In the genomic region with DNA sequence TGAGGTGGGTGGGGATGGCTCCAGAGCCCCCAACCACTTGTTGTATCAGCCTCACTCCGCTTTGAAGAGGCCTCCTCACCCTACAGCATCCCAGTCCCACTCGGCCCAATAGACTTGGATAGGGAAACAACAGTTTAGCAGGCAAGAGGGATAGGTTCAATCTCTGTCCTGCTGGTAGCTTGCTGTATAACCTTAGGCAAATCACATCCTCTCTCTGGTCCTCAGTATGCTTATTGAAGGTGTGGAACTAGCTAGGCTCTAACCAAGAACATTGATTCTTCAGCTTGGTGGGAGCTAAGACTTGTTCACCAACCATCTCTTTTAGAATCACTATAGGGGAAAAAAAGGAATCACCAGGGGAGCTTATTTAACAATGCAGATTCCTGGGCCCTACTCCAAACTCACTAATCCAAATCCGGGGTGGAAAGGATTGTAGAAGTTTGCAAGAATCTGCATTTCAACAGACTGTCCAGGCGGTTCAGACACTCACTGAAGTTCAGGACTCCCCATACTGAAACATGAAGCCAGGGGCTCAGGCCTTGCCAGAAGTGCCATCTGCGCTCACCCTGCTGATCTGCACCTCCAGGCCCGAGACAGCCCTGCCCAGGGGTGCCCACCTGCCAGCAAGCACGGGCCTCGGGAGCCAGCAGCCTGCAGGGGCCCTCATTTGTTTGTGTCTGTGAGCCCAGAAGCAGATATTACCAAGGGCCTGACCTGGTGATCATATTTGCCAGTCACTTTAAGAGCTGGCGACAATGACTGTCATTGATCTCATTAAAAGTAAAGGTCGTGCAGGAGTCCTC, we compare ENCODE assay signal across 18 cellular contexts.
"Had no signal": no experiment of that assay in that cellular context is flagged by ENCODE, and none has a peak within 500 bp of the region (broad histone marks: within the 10 kb centered on the region; RNA-seq: fewer than 3 reads in every experiment).

No MANE protein-coding gene starts in this region.

- H3K27me3 Mint-ChIP-seq: activated CD4-positive, alpha-beta memory T cell treated with anti-CD3 and anti-CD28 coated beads, Interleukin-2, amount 10 ng/mL, durations not matched to agents 7 days and 5 days; activated CD4-positive, alpha-beta T cell treated with anti-CD3 and anti-CD28 coated beads for 36 hours; activated CD8-positive, alpha-beta memory T cell treated with anti-CD3 and anti-CD28 coated beads, Interleukin-2, amount 10 ng/mL, durations not matched to agents 7 days and 5 days; activated T-helper 17 cell treated with anti-CD3 and anti-CD28 coated beads, Interleukin-2, amount 50 U/mL, for 72 hours; effector memory CD8-positive, alpha-beta T cell; naive thymus-derived CD4-positive, alpha-beta T cell had no signal

- H3K27ac Mint-ChIP-seq: activated CD4-positive, alpha-beta memory T cell treated with anti-CD3 and anti-CD28 coated beads, Interleukin-2, amount 10 ng/mL, durations not matched to agents 7 days and 5 days; activated CD4-positive, alpha-beta T cell treated with anti-CD3 and anti-CD28 coated beads for 36 hours; activated CD8-positive, alpha-beta memory T cell treated with anti-CD3 and anti-CD28 coated beads, Interleukin-2, amount 10 ng/mL, durations not matched to agents 7 days and 5 days; activated T-helper 17 cell treated with anti-CD3 and anti-CD28 coated beads, Interleukin-2, amount 50 U/mL, for 72 hours; effector memory CD8-positive, alpha-beta T cell; neural progenitor cell; stimulated activated effector memory CD8-positive, alpha-beta T cell treated with anti-CD3 and anti-CD28 coated beads, Interleukin-12 subunit alpha, Interleukin-12 subunit beta, amount 100 ng/mL, for 72 hours; T-helper 2 cell treated with Interferon-gamma antibody and Interleukin-4, amounts not matched to agents 5 μg/mL and 100 μg/mL, for 36 hours had no signal

- H3K9me3 ChIP-seq: body of pancreas, testis, upper lobe of left lung had no signal

- H3K27ac ChIP-seq: body of pancreas, neural progenitor cell, testis, upper lobe of left lung had no signal

- H3K4me2 ChIP-seq: neural progenitor cell had no signal

- H3K4me3 ChIP-seq: body of pancreas, neural progenitor cell, testis, upper lobe of left lung had no signal

- H3K4me3 Mint-ChIP-seq: activated CD4-positive, alpha-beta memory T cell treated with anti-CD3 and anti-CD28 coated beads, Interleukin-2, amount 10 ng/mL, durations not matched to agents 7 days and 5 days; activated CD4-positive, alpha-beta T cell treated with anti-CD3 and anti-CD28 coated beads for 36 hours; activated CD8-positive, alpha-beta memory T cell treated with anti-CD3 and anti-CD28 coated beads, Interleukin-2, amount 10 ng/mL, durations not matched to agents 7 days and 5 days; activated T-helper 17 cell treated with anti-CD3 and anti-CD28 coated beads, Interleukin-2, amount 50 U/mL, for 72 hours; effector memory CD8-positive, alpha-beta T cell; naive thymus-derived CD4-positive, alpha-beta T cell; neural progenitor cell; stimulated activated effector memory CD8-positive, alpha-beta T cell treated with anti-CD3 and anti-CD28 coated beads, Interleukin-12 subunit alpha, Interleukin-12 subunit beta, amount 100 ng/mL, for 72 hours; T-helper 2 cell treated with Interferon-gamma antibody and Interleukin-4, amounts not matched to agents 5 μg/mL and 100 μg/mL, for 36 hours had no signal

- H3K4me1 ChIP-seq: body of pancreas, testis, upper lobe of left lung had no signal

- ATAC-seq: activated CD4-positive, alpha-beta T cell treated with anti-CD3 and anti-CD28 coated beads for 36 hours; activated CD8-positive, alpha-beta memory T cell treated with anti-CD3 and anti-CD28 coated beads, Interleukin-2, amount 10 ng/mL, durations not matched to agents 7 days and 5 days; activated T-helper 17 cell treated with anti-CD3 and anti-CD28 coated beads, Interleukin-2, amount 50 U/mL, for 72 hours; body of pancreas; effector memory CD8-positive, alpha-beta T cell; left cardiac atrium; naive thymus-derived CD4-positive, alpha-beta T cell; sciatic nerve; stimulated activated effector memory CD8-positive, alpha-beta T cell treated with anti-CD3 and anti-CD28 coated beads, Interleukin-12 subunit alpha, Interleukin-12 subunit beta, amount 100 ng/mL, for 72 hours had no signal

- H2AFZ ChIP-seq: neural progenitor cell had no signal

- H3K9me3 Mint-ChIP-seq: activated CD4-positive, alpha-beta memory T cell treated with anti-CD3 and anti-CD28 coated beads, Interleukin-2, amount 10 ng/mL, durations not matched to agents 7 days and 5 days; activated T-helper 17 cell treated with anti-CD3 and anti-CD28 coated beads, Interleukin-2, amount 50 U/mL, for 72 hours; effector memory CD8-positive, alpha-beta T cell; neural progenitor cell; stimulated activated effector memory CD8-positive, alpha-beta T cell treated with anti-CD3 and anti-CD28 coated beads, Interleukin-12 subunit alpha, Interleukin-12 subunit beta, amount 100 ng/mL, for 72 hours; T-helper 2 cell treated with Interferon-gamma antibody and Interleukin-4, amounts not matched to agents 5 μg/mL and 100 μg/mL, for 36 hours had no signal

- H3K9ac ChIP-seq: neural progenitor cell had no signal

- H3K36me3 Mint-ChIP-seq: activated CD8-positive, alpha-beta memory T cell treated with anti-CD3 and anti-CD28 coated beads, Interleukin-2, amount 10 ng/mL, durations not matched to agents 7 days and 5 days; stimulated activated effector memory CD8-positive, alpha-beta T cell treated with anti-CD3 and anti-CD28 coated beads, Interleukin-12 subunit alpha, Interleukin-12 subunit beta, amount 100 ng/mL, for 72 hours had no signal

- H3K27me3 ChIP-seq: body of pancreas, neural progenitor cell, testis, upper lobe of left lung had no signal

- H3K36me3 ChIP-seq: neural progenitor cell, upper lobe of left lung had no signal

- DNase-seq: activated CD4-positive, alpha-beta memory T cell treated with anti-CD3 and anti-CD28 coated beads, Interleukin-2, amount 10 ng/mL, durations not matched to agents 7 days and 5 days; activated CD4-positive, alpha-beta T cell treated with anti-CD3 and anti-CD28 coated beads for 36 hours; activated CD8-positive, alpha-beta memory T cell treated with anti-CD3 and anti-CD28 coated beads, Interleukin-2, amount 10 ng/mL, durations not matched to agents 7 days and 5 days; activated naive CD4-positive, alpha-beta T cell; activated T-cell treated with anti-CD3 and anti-CD28 coated beads, Interleukin-2, amount 50 U/mL, for 1 hour; body of pancreas; effector memory CD8-positive, alpha-beta T cell; left cardiac atrium; mesenchymal stem cell; naive thymus-derived CD4-positive, alpha-beta T cell; stimulated activated CD4-positive, alpha-beta T cell treated with anti-CD3 and anti-CD28 coated beads, Interleukin-4, amount 100 ng/mL, for 24 hours; testis had no signal
